Comparison of ENCODE assay signal across 8 cellular contexts in genomic region chr12:79174656-79175055, GRCh38.
A peak's percentile ranks its signal among the peaks of the same experiment; 100 is the strongest.
DNase-seq lines count a peak whose midpoint lies in the region; ATAC-seq, FAIRE-seq and TF ChIP-seq lines count a peak whose summit lies in the region.

No MANE protein-coding gene starts in this region.

- FAIRE-seq in GM12892 (lab: Jason Lieb, UNC) = no peak

- no peaks in the 10 kb centered on the region for H3K36me3 Mint-ChIP-seq in naive thymus-derived CD8-positive, alpha-beta T cell

- H3K27ac Mint-ChIP-seq in naive thymus-derived CD8-positive, alpha-beta T cell = no peak overlapping the region

- H3K4me1 ChIP-seq in HEK293 (ENCODE audit: control insufficient read depth, insufficient read depth, low read length) = no peaks in the 10 kb centered on the region

- peaks cover 0 to 14% (median 4%) of the 10 kb centered on the region in 9 donors for H3K9me3 Mint-ChIP-seq in naive thymus-derived CD8-positive, alpha-beta T cell

- peak; percentile 59 for ATAC-seq in GM18505 (IDR thresholded peaks at IDR 0.05; ENCODE audit: unreplicated experiment)
- no peak for ATAC-seq in naive thymus-derived CD8-positive, alpha-beta T cell

- DNase-seq in NCI-H460 (ENCODE audit: extremely low read depth, low read depth) (peak; percentile 20), fibroblast of pulmonary artery (ENCODE audit: low read depth) (peak; percentile 87), ecto neural progenitor cell (ENCODE audit: low spot score) (no peak), GM12892 (ENCODE audit: insufficient read length) (no peak)
- DNase-seq in naive thymus-derived CD8-positive, alpha-beta T cell = no peak
- DNase-seq in activated CD8-positive, alpha-beta memory T cell treated with anti-CD3 and anti-CD28 coated beads for 24 hours = no peak

- no peaks in the 10 kb centered on the region for H3K36me3 ChIP-seq in HEK293 (ENCODE audit: control insufficient read depth in 2 of 2, insufficient read depth in 1 of 2, low read length in 2 of 2)

- TF ChIP-seq POLR2A in GM18505 (IDR thresholded peaks at IDR 0.05; ENCODE audit: borderline replicate concordance, extremely low read depth, insufficient read depth, insufficient read length) (no peak), GM12892 (IDR thresholded peaks at IDR 0.05; ENCODE audit: low read depth, low read length) (no peak)

- TF ChIP-seq CTCF in HEK293 (tag by site-specific recombination; IDR thresholded peaks at IDR 0.05) (no peak), fibroblast of pulmonary artery (IDR thresholded peaks at IDR 0.05; ENCODE audit: low read length, missing control alignments) (peak; percentile 47)

- H3K27me3 Mint-ChIP-seq in naive thymus-derived CD8-positive, alpha-beta T cell = no peaks in the 10 kb centered on the region

- H3K4me3 Mint-ChIP-seq in naive thymus-derived CD8-positive, alpha-beta T cell = no peak overlapping the region

- H3K27ac ChIP-seq in HEK293 (ENCODE audit: extremely low read depth, low read depth, low read length) = no peak overlapping the region

- POLR2A ChIA-PET in HEK293 (lab: Yijun Ruan, JAX) = no interaction called here
- POLR2A ChIA-PET in naive thymus-derived CD8-positive, alpha-beta T cell (lab: Charles Lee) = no interaction called here

- H3K4me3 ChIP-seq in HEK293 (ENCODE audit: low read depth, low read length) (no peak overlapping the region), fibroblast of pulmonary artery (replicated peaks; ENCODE audit: low read depth, low read length) (no peak overlapping the region)

- CTCF ChIA-PET in HEK293 (lab: Yijun Ruan, JAX) = interaction anchor here (0.5 to 1.5 kb wide), 11 partner anchors 10 to 1030 kb away, joined by 3 to 4 read pairs (median 3); no protein-coding TSS in a partner anchor

- no peaks in the 10 kb centered on the region for H3K9me3 ChIP-seq in HEK293 (ENCODE audit: control insufficient read depth, insufficient read depth, low read depth, low read length)

- no peaks in the 10 kb centered on the region for H3K4me1 Mint-ChIP-seq in naive thymus-derived CD8-positive, alpha-beta T cell

TF ChIP-seq in HEK293, 187 proteins besides CTCF, POLR2A, EP300 and RAD21:
- TF ChIP-seq GLI2 (tag by site-specific recombination; IDR thresholded peaks at IDR 0.05; ENCODE audit: borderline replicate concordance, low read depth) (no peak), ZNF654 (tag by site-specific recombination; IDR thresholded peaks at IDR 0.05; ENCODE audit: low read depth) (peak; percentile 44)

Comparison
In these comparisons a context has a peak if more than half of its experiments do, and no peak if none do; other contexts are left out.
1. DNase-seq: peak in NCI-H460 (single experiment) and fibroblast of pulmonary artery (single experiment); none in naive thymus-derived CD8-positive, alpha-beta T cell (0 of 10), ecto neural progenitor cell (single experiment), activated CD8-positive, alpha-beta memory T cell treated with anti-CD3 and anti-CD28 coated beads for 24 hours (single experiment) and GM12892 (single experiment).